Comparison of ENCODE assay signal across 18 cellular contexts in the genomic region with DNA sequence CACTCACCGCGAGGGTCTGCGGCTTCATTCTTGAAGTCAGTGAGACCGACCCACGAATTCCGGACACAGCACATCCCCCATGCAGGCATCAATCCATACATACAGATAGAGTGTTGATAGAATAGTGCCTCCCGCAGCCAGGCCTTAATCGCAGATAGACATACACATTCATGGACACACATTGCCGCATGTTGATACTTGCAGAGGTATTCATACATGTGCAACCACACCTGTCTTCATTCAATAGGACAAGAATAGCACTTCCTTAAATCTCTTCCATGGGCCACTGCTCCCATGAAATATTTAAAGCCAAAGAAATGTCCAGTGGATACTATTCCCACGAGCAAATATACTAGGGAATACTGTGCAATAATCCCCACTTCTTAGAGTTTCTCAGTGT.
DNase-seq lines count a peak whose midpoint lies in the region; TF ChIP-seq lines count a peak whose summit lies in the region.
"Had no signal": no experiment of that assay in that cellular context is flagged by ENCODE, and none has a peak within 500 bp of the region (broad histone marks: within the 10 kb centered on the region; RNA-seq: fewer than 3 reads in every experiment).

No MANE protein-coding gene starts in this region.

- BruUV-seq in PC-9 (replicated peaks; lab: Mats Ljungman, UMichigan) = no TSS peak

- TF ChIP-seq POLR2A in prostate gland (IDR thresholded peaks at IDR 0.05) = no peak

- H3K9me3 ChIP-seq in PC-9 (ENCODE audit: insufficient read depth, low read depth) (0 out of 2 replicates have a peak, but pooled peaks cover 9% of the 10 kb centered on the region), prostate gland (no peaks in the 10 kb centered on the region)
- H3K9me3 ChIP-seq: BE2C, HAP-1 had no signal

- TF ChIP-seq CTCF in PC-9 (conservative IDR thresholded peaks at IDR 0.05) (no peak), epithelial cell of esophagus (IDR thresholded peaks at IDR 0.05; ENCODE audit: insufficient read depth, low read depth, low read length, missing control alignments) (no peak), prostate gland (IDR thresholded peaks at IDR 0.05) (no peak)

- 95% methylated on average over 10 of the region's 10 CpGs for WGBS in prostate gland

- H3K4me1 ChIP-seq in PC-9 (replicated peaks; ENCODE audit: insufficient read depth) (peaks cover 22% of the 10 kb centered on the region), prostate gland (replicated peaks) (no peaks in the 10 kb centered on the region)
- H3K4me1 ChIP-seq: HAP-1 had no signal

- H3K4me2 ChIP-seq in PC-9 = peak overlapping the region; percentile 25; the same call in 1 of the 2 replicates

- POLR2A ChIA-PET in PC-9 (lab: Charles Lee; ENCODE audit: unreplicated experiment) = no interaction called here

- H3K36me3 ChIP-seq in PC-9 (ENCODE audit: low read depth) (no peaks in the 10 kb centered on the region), prostate gland (no peaks in the 10 kb centered on the region)
- H3K36me3 ChIP-seq: BE2C, HAP-1 had no signal

- 0 out of 2 replicates have a peak overlapping the region, but pooled peaks have one; percentile 6 for H2AFZ ChIP-seq in PC-9

- intact Hi-C loops in PC-9 (cut with micrococcal nuclease; ENCODE audit: unreplicated experiment) (loop anchor here (10.0 kb wide), 2 partner anchors 215 to 1785 kb away; a partner anchor contains a TSS), prostate gland (cut with DNase I) (no loop called here)

- H3K27me3 ChIP-seq in PC-9 (ENCODE audit: insufficient read depth, low read depth) (no peaks in the 10 kb centered on the region), prostate gland (replicated peaks; ENCODE audit: insufficient read depth) (no peaks in the 10 kb centered on the region)
- H3K27me3 ChIP-seq: BE2C had no signal

- no peaks in the 10 kb centered on the region for H3K79me2 ChIP-seq in PC-9 (ENCODE audit: low read depth)

- H3K9me2 ChIP-seq in PC-9 (ENCODE audit: insufficient read depth) = no peaks in the 10 kb centered on the region; the same call in 1 of the 2 replicates

- H3F3A ChIP-seq in PC-9 (ENCODE audit: insufficient read depth, low read depth) = no peaks in the 10 kb centered on the region

- H3K4me3 ChIP-seq in PC-9 = no peak overlapping the region
- no peak overlapping the region for H3K4me3 ChIP-seq in epithelial cell of esophagus (ENCODE audit: low read length)
- H3K4me3 ChIP-seq in prostate gland = no peak overlapping the region
- H3K4me3 ChIP-seq: HAP-1 had no signal

- H4K20me1 ChIP-seq in PC-9 (ENCODE audit: insufficient read depth) = no peaks in the 10 kb centered on the region

- DNase-seq in PC-9 = no peak
- peak; percentile 72 for DNase-seq in epithelial cell of esophagus (ENCODE audit: low read depth)
- peak; percentile 9 for DNase-seq in kidney tubule cell (ENCODE audit: low spot score)
- no peak for DNase-seq in prostate gland (ENCODE audit: low spot score)
- DNase-seq in globus pallidus (ENCODE audit: low spot score) = no peak
- no peak for DNase-seq in NCI-H1092 treated with DMSO at 0.1 percent for 48 hours (lab: John Stamatoyannopoulos, UW)
- no peak for DNase-seq in GF-D8 (lab: John Stamatoyannopoulos, UW)
- DNase-seq: ACHN; BE2C; C1 segment of cervical spinal cord; CD4-positive, CD25-positive, alpha-beta regulatory T cell; CD8-positive, alpha-beta memory T cell; COR-L47; DMS 273 treated with DMSO at 0.1 percent for 48 hours; DMS53; DND-41; EL had no signal

- CTCF ChIA-PET in PC-9 (lab: Charles Lee) = no interaction called here

- no peak overlapping the region for H3K27ac ChIP-seq in PC-9
- no peak overlapping the region for H3K27ac ChIP-seq in prostate gland

Comparison
In these comparisons a context has a peak if more than half of its experiments do, and no peak if none do; other contexts are left out.
1. DNase-seq: peak in epithelial cell of esophagus (single experiment) and kidney tubule cell (single experiment); none in PC-9 (0 of 2), prostate gland (single experiment), globus pallidus (single experiment), NCI-H1092 treated with DMSO at 0.1 percent for 48 hours (single experiment) and GF-D8 (single experiment).